9 cellular contexts compared by ENCODE assay signal in genomic region chr3:13391308-13391707, GRCh38. TPM values are rescaled to one million over a fixed set of nuclear protein-coding genes. Genes with fewer than 3 reads are reported as not detected.
DNase-seq lines count a peak whose midpoint lies in the region; ATAC-seq and TF ChIP-seq lines count a peak whose summit lies in the region.
"Had no signal": no experiment of that assay in that cellular context is flagged by ENCODE, and none has a peak within 500 bp of the region (broad histone marks: within the 10 kb centered on the region; RNA-seq: fewer than 3 reads in every experiment).

No MANE protein-coding gene starts in this region.

- no peak overlapping the region for H3K4me3 ChIP-seq in smooth muscle cell

- H3K27ac ChIP-seq in smooth muscle cell (ENCODE audit: low read depth), result no peak overlapping the region

- TF ChIP-seq CTCF in smooth muscle cell (IDR thresholded peaks at IDR 0.05; ENCODE audit: borderline replicate concordance, insufficient read depth, poor library complexity, severe bottlenecking), result peak; percentile 20

- no peaks in the 10 kb centered on the region for H3K4me1 ChIP-seq in smooth muscle cell (ENCODE audit: low read depth)

- DNase-seq in activated gamma-delta T cell treated with Interleukin-2 at 50 U/mL for 16 hours (peak; percentile 20), activated gamma-delta T cell (lab: John Stamatoyannopoulos, UW) (no peak), T-cell (peak in 20 of 34 experiments; percentile 7 to 44 (median 24)), smooth muscle cell (lab: John Stamatoyannopoulos, UW; ENCODE audit: unreplicated experiment) (no peak), SIG-M5 (lab: John Stamatoyannopoulos, UW) (no peak), COLO668 (lab: John Stamatoyannopoulos, UW; ENCODE audit: unreplicated experiment) (no peak), NCI-H1930 (lab: John Stamatoyannopoulos, UW) (no peak)
- DNase-seq in activated naive CD8-positive, alpha-beta T cell treated with anti-CD3 and anti-CD28 coated beads, Interleukin-2, amount 10 ng/mL, durations not matched to agents 7 days and 5 days, result no peak
- DNase-seq: NCI-H2081 treated with DMSO at 0.1 percent for 48 hours had no signal

- no peak overlapping the region for H3K9ac ChIP-seq in smooth muscle cell (ENCODE audit: low read depth)

- peaks cover 27 to 38% (median 30%) of the 10 kb centered on the region in 3 donors for H3K4me1 Mint-ChIP-seq in T-cell
- H3K4me1 Mint-ChIP-seq in activated naive CD8-positive, alpha-beta T cell treated with anti-CD3 and anti-CD28 coated beads, Interleukin-2, amount 10 ng/mL, durations not matched to agents 7 days and 5 days, result peaks cover 5% of the 10 kb centered on the region

- WGBS in smooth muscle cell (ENCODE audit: low lambda C conversion rate), result 89% methylated on average over 7 of the region's 7 CpGs

- peak overlapping the region in 1 of 2 donors; percentile 69 for H3K27ac Mint-ChIP-seq in T-cell
- H3K27ac Mint-ChIP-seq in activated naive CD8-positive, alpha-beta T cell treated with anti-CD3 and anti-CD28 coated beads, Interleukin-2, amount 10 ng/mL, durations not matched to agents 7 days and 5 days, result no peak overlapping the region

- peak in 2 of 4 experiments; percentile 34 to 48 for ATAC-seq in T-cell (replicated peaks in 1 of 4)
- ATAC-seq in activated naive CD8-positive, alpha-beta T cell treated with anti-CD3 and anti-CD28 coated beads, Interleukin-2, amount 10 ng/mL, durations not matched to agents 7 days and 5 days (ENCODE audit: low read depth), result peak; percentile 14

- H3K27me3 ChIP-seq in smooth muscle cell (ENCODE audit: low read depth), result no peaks in the 10 kb centered on the region

- H3K9me3 Mint-ChIP-seq in T-cell, result no peaks in the 10 kb centered on the region
- no peaks in the 10 kb centered on the region for H3K9me3 Mint-ChIP-seq in activated naive CD8-positive, alpha-beta T cell treated with anti-CD3 and anti-CD28 coated beads, Interleukin-2, amount 10 ng/mL, durations not matched to agents 7 days and 5 days

- H3K4me2 ChIP-seq in smooth muscle cell, result no peak overlapping the region

- H3F3A ChIP-seq in smooth muscle cell (ENCODE audit: low read depth), result no peaks in the 10 kb centered on the region

- no peak overlapping the region for H2AFZ ChIP-seq in smooth muscle cell (ENCODE audit: low read depth)

- no peaks in the 10 kb centered on the region for H3K9me3 ChIP-seq in smooth muscle cell (replicated peaks; ENCODE audit: low read depth)

- no peaks in the 10 kb centered on the region for H3K36me3 ChIP-seq in smooth muscle cell (ENCODE audit: low read depth)

- no peaks in the 10 kb centered on the region for H3K79me2 ChIP-seq in smooth muscle cell (ENCODE audit: low read depth)

- no peak overlapping the region for H3K4me3 Mint-ChIP-seq in T-cell
- H3K4me3 Mint-ChIP-seq in activated naive CD8-positive, alpha-beta T cell treated with anti-CD3 and anti-CD28 coated beads, Interleukin-2, amount 10 ng/mL, durations not matched to agents 7 days and 5 days, result no peak overlapping the region

- no peaks in the 10 kb centered on the region for H3K27me3 Mint-ChIP-seq in T-cell
- no peaks in the 10 kb centered on the region for H3K27me3 Mint-ChIP-seq in activated naive CD8-positive, alpha-beta T cell treated with anti-CD3 and anti-CD28 coated beads, Interleukin-2, amount 10 ng/mL, durations not matched to agents 7 days and 5 days

- POLR2A ChIA-PET in T-cell (lab: Charles Lee), result no interaction called here
- POLR2A ChIA-PET in activated naive CD8-positive, alpha-beta T cell treated with anti-CD3 and anti-CD28 coated beads, Interleukin-2, amount 10 ng/mL, durations not matched to agents 7 days and 5 days (lab: Charles Lee), result interaction anchor here (1.0 to 2.6 kb wide), 4 partner anchors 9 to 61 kb away, joined by 3 to 10 read pairs (median 4); no protein-coding TSS in a partner anchor

- H4K20me1 ChIP-seq in smooth muscle cell (ENCODE audit: low read depth), result no peaks in the 10 kb centered on the region

- peaks cover 65% of the 10 kb centered on the region for H3K36me3 Mint-ChIP-seq in T-cell
- peaks cover 32% of the 10 kb centered on the region for H3K36me3 Mint-ChIP-seq in activated naive CD8-positive, alpha-beta T cell treated with anti-CD3 and anti-CD28 coated beads, Interleukin-2, amount 10 ng/mL, durations not matched to agents 7 days and 5 days

- CTCF ChIA-PET in T-cell (lab: Charles Lee), result interaction anchor here (1.2 to 5.3 kb wide), 3 partner anchors 61 to 65 kb away, joined by 3 to 33 read pairs (median 21); no protein-coding TSS in a partner anchor

RNA-seq across cellular contexts. Expression of gene NUP210, which starts 28.8 kb away (rescaled TPM):
- total RNA-seq in T-cell, result 100 to 1,000 TPM; 117 to 148 (median 125) TPM
- 100 to 1,000 TPM; 163 to 170 TPM for total RNA-seq in activated naive CD8-positive, alpha-beta T cell treated with anti-CD3 and anti-CD28 coated beads, Interleukin-2, amount 10 ng/mL, durations not matched to agents 7 days and 5 days
- total RNA-seq in smooth muscle cell, result 0.58 and 1.5 TPM in 2 replicates
- polyA plus RNA-seq in smooth muscle cell, result 0.22 and 0.35 TPM in 2 replicates

Comparison
In these comparisons a context has a peak if more than half of its experiments do, and no peak if none do; other contexts are left out.
1. DNase-seq: peak in activated gamma-delta T cell treated with Interleukin-2 at 50 U/mL for 16 hours (single experiment) and T-cell (20 of 34); none in activated gamma-delta T cell (single experiment), activated naive CD8-positive, alpha-beta T cell treated with anti-CD3 and anti-CD28 coated beads, Interleukin-2, amount 10 ng/mL, durations not matched to agents 7 days and 5 days (single experiment), smooth muscle cell (single experiment), SIG-M5 (single experiment), COLO668 (single experiment) and NCI-H1930 (0 of 2).
2. RNA of gene NUP210, which starts 28.8 kb away (total RNA-seq): 163 to 170 TPM in activated naive CD8-positive, alpha-beta T cell treated with anti-CD3 and anti-CD28 coated beads, Interleukin-2, amount 10 ng/mL, durations not matched to agents 7 days and 5 days and 117 to 148 TPM in T-cell; 0.58 to 1.5 TPM in smooth muscle cell; every median in the first group is over 10 times any median in the second.